ENCODE assay signal across 1 cellular context in genomic region chr7:107164092-107164491, GRCh38.
TF ChIP-seq lines count a peak whose summit lies in the region.

No MANE protein-coding gene starts in this region.

TF ChIP-seq in K562, 482 proteins besides CTCF, POLR2A, EP300 and RAD21 (continued from another document):
- TF ChIP-seq PKNOX1 (IDR thresholded peaks at IDR 0.05) (peak; percentile 75), ZNF175 (CRISPR knock-in tag; IDR thresholded peaks at IDR 0.05; ENCODE audit: low read depth) (no peak), SRSF1 (IDR thresholded peaks at IDR 0.05; ENCODE audit: low read depth, low read length) (no peak), BMI1 (IDR thresholded peaks at IDR 0.05; ENCODE audit: low read length) (no peak)
